1 cellular context compared by ENCODE assay signal in genomic region chr3:12558706-12559105, GRCh38.
TF ChIP-seq lines count a peak whose summit lies in the region.

No MANE protein-coding gene starts in this region.

TF ChIP-seq in WTC11, 78 proteins besides CTCF, POLR2A, EP300 and RAD21 (continued from another document):
- no peak for TF ChIP-seq CDX4 (CRISPR knock-in tag; IDR thresholded peaks at IDR 0.05; ENCODE audit: borderline replicate concordance)
- no peak for TF ChIP-seq MYBL2 (CRISPR knock-in tag; IDR thresholded peaks at IDR 0.05)
- no peak for TF ChIP-seq KAT7 (CRISPR knock-in tag; IDR thresholded peaks at IDR 0.05; ENCODE audit: borderline replicate concordance)
- no peak for TF ChIP-seq GRHL2 (CRISPR knock-in tag; IDR thresholded peaks at IDR 0.05; ENCODE audit: insufficient replicate concordance, severe bottlenecking)
TF ChIP-seq in WTC11: peak in this region for 0.
